23 cellular contexts compared by ENCODE assay signal in genomic region chr5:87401626-87402025, GRCh38.
"Had no signal": no experiment of that assay in that cellular context is flagged by ENCODE, and none has a peak within 500 bp of the region (broad histone marks: within the 10 kb centered on the region; RNA-seq: fewer than 3 reads in every experiment).

No MANE protein-coding gene starts in this region.

- DNase-seq: effector memory CD8-positive, alpha-beta T cell; esophagus squamous epithelium; foreskin fibroblast; glutamatergic neuron; left colon; left ventricle myocardium superior; mesendoderm; naive B cell; sigmoid colon; stimulated activated CD4-positive, alpha-beta T cell treated with anti-CD3 and anti-CD28 coated beads, Interleukin-12 subunit alpha, Interleukin-12 subunit beta, amount 100 ng/mL, for 4 hours; stimulated activated naive CD4-positive, alpha-beta T cell; stomach; thyroid gland; upper lobe of left lung; uterus had no signal

- H3K9me3 ChIP-seq: esophagus squamous epithelium, neutrophil, sigmoid colon, stomach, suprapubic skin, thyroid gland, upper lobe of left lung, uterus had no signal

- H3K4me3 Mint-ChIP-seq: dendritic cell treated with granulocyte-macrophage colony-stimulating factor and Interleukin-4, amounts not matched to agents 40 ng/mL and 50 ng/mL, for 4 days; effector memory CD8-positive, alpha-beta T cell; naive B cell had no signal

- ATAC-seq: effector memory CD8-positive, alpha-beta T cell; gastroesophageal sphincter; left colon; left ventricle myocardium superior had no signal

- H3K27me3 ChIP-seq: esophagus squamous epithelium, gastroesophageal sphincter, neutrophil, sigmoid colon, stomach, suprapubic skin, thyroid gland, upper lobe of left lung, uterus had no signal

- FAIRE-seq: colon, keratinocyte had no signal

- H3K27ac Mint-ChIP-seq: dendritic cell treated with granulocyte-macrophage colony-stimulating factor and Interleukin-4, amounts not matched to agents 40 ng/mL and 50 ng/mL, for 4 days had no signal

- H3K4me1 ChIP-seq: uterus had no signal

- H3K4me3 ChIP-seq: esophagus squamous epithelium, gastroesophageal sphincter, lung, sigmoid colon, skin epidermis, stomach, suprapubic skin, thyroid gland, upper lobe of left lung, uterus had no signal

- H3K27me3 Mint-ChIP-seq: dendritic cell treated with granulocyte-macrophage colony-stimulating factor and Interleukin-4, amounts not matched to agents 40 ng/mL and 50 ng/mL, for 4 days; effector memory CD8-positive, alpha-beta T cell; naive B cell had no signal

- H3K9me3 Mint-ChIP-seq: dendritic cell treated with granulocyte-macrophage colony-stimulating factor and Interleukin-4, amounts not matched to agents 40 ng/mL and 50 ng/mL, for 4 days; effector memory CD8-positive, alpha-beta T cell; naive B cell had no signal

- H3K36me3 ChIP-seq: uterus had no signal

- H3K27ac ChIP-seq: esophagus squamous epithelium, neutrophil, sigmoid colon, skin epidermis, stomach, suprapubic skin, upper lobe of left lung, uterus had no signal
